In the genomic region with DNA sequence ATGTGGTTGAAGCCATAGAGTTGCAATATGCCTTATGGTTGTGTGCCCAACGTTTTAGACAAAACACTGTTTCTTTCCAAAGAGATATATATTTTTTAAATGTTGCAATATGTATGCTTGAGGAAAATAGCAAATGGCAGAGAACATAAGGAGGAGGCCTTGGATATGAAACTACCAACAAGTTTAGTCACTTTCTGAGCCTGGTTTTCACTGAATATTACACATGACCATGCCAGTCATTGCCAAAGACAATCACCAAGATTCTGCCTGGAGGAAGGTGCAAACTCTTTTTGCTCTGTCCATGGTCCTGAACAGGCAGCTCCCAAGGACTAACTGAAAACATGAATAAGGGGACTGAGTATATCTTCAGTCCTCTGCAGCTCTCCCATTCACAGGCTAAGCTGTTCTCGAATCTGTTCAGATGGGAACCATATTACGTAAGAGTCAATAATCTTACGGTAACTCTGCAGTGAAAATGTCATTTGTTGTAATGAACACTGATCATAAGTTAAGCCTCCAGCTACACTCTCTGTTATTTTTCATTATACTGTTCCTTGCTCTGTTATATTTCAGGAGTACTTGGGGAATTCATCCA, we compare ENCODE assay signal across 9 cellular contexts.
DNase-seq lines count a peak whose midpoint lies in the region; ATAC-seq and TF ChIP-seq lines count a peak whose summit lies in the region.
"Had no signal": no experiment of that assay in that cellular context is flagged by ENCODE, and none has a peak within 500 bp of the region (broad histone marks: within the 10 kb centered on the region; RNA-seq: fewer than 3 reads in every experiment).

No MANE protein-coding gene starts in this region.

- peaks cover 30% of the 10 kb centered on the region in 2 donors for H3K9me3 Mint-ChIP-seq in stimulated activated naive CD8-positive, alpha-beta T cell treated with anti-CD3 and anti-CD28 coated beads, Interleukin-15, amount 100 ng/mL, for 72 hours

- TF ChIP-seq CTCF in foreskin keratinocyte (conservative IDR thresholded peaks at IDR 0.05) (no peak), osteoblast (IDR thresholded peaks at IDR 0.05; ENCODE audit: extremely low read depth, low read depth, low read length) (no peak), esophagus muscularis mucosa (IDR thresholded peaks at IDR 0.05) (no peak)

- no peaks in the 10 kb centered on the region for H3K4me1 ChIP-seq in foreskin keratinocyte
- H3K4me1 ChIP-seq in osteoblast (ENCODE audit: insufficient read depth, low read length) = no peaks in the 10 kb centered on the region
- H3K4me1 ChIP-seq in esophagus muscularis mucosa = no peaks in the 10 kb centered on the region

- intact Hi-C loops in sciatic nerve (cut with DNase I) (no loop called here), esophagus muscularis mucosa (cut with DNase I) (no loop called here)

- H3K9me3 ChIP-seq in osteoblast (ENCODE audit: low read depth, low read length) (no peaks in the 10 kb centered on the region), esophagus muscularis mucosa (peaks cover 0 to 9% (median 7%) of the 10 kb centered on the region in 4 donors)

- no peak overlapping the region for H3K4me3 Mint-ChIP-seq in stimulated activated naive CD8-positive, alpha-beta T cell treated with anti-CD3 and anti-CD28 coated beads, Interleukin-15, amount 100 ng/mL, for 72 hours

- WGBS in esophagus muscularis mucosa = 73% methylated on average over 4 of the region's 4 CpGs

- H3K27ac ChIP-seq in foreskin keratinocyte (no peak overlapping the region), osteoblast (ENCODE audit: low read depth, low read length) (no peak overlapping the region), esophagus muscularis mucosa (replicated peaks in 1 of 4) (no peak overlapping the region)

- peaks cover 3% of the 10 kb centered on the region for H3K79me2 ChIP-seq in osteoblast (ENCODE audit: insufficient read depth, low read length)

- no peak for TF ChIP-seq POLR2A in esophagus muscularis mucosa (IDR thresholded peaks at IDR 0.05; ENCODE audit: low read depth)

- DNase-seq in stimulated activated naive CD8-positive, alpha-beta T cell treated with anti-CD3 and anti-CD28 coated beads, Interleukin-15, Interleukin-2, amounts not matched to agents 100 U/mL and 50 U/mL, for 24 hours = peak; percentile 14
- DNase-seq in stimulated activated naive CD8-positive, alpha-beta T cell treated with anti-CD3 and anti-CD28 coated beads, Interleukin-15, amount 100 ng/mL, for 72 hours = no peak
- DNase-seq in SK-MEL-5 (ENCODE audit: low read depth, low spot score) (peak; percentile 25), foreskin keratinocyte (peak; percentile 11 to 20), sciatic nerve (ENCODE audit: low spot score) (no peak), osteoblast (ENCODE audit: insufficient read length, low spot score, missing footprints) (no peak), esophagus muscularis mucosa (ENCODE audit: extremely low spot score) (no peak)

- in situ Hi-C loops in SK-MEL-5 (cut with HindIII; ENCODE audit: low pct_unique_long_range_greater_than_20kb, low sequenced_read_pairs) = no loop called here

- H3K27ac Mint-ChIP-seq in stimulated activated naive CD8-positive, alpha-beta T cell treated with anti-CD3 and anti-CD28 coated beads, Interleukin-15, amount 100 ng/mL, for 72 hours = no peak overlapping the region

- no peak overlapping the region for H3K4me3 ChIP-seq in osteoblast (ENCODE audit: insufficient read depth, low read length)
- no peak overlapping the region for H3K4me3 ChIP-seq in esophagus muscularis mucosa

- H3K4me1 Mint-ChIP-seq in stimulated activated naive CD8-positive, alpha-beta T cell treated with anti-CD3 and anti-CD28 coated beads, Interleukin-15, amount 100 ng/mL, for 72 hours = no peaks in the 10 kb centered on the region

- no peak overlapping the region for H2AFZ ChIP-seq in osteoblast (ENCODE audit: low read length)

- H3K4me2 ChIP-seq in osteoblast (ENCODE audit: insufficient read depth, low read length) = no peak overlapping the region

- H3K27me3 ChIP-seq in foreskin keratinocyte (no peaks in the 10 kb centered on the region), osteoblast (ENCODE audit: insufficient read depth, low read length) (no peaks in the 10 kb centered on the region), esophagus muscularis mucosa (no peaks in the 10 kb centered on the region)

- peaks cover 42% of the 10 kb centered on the region for H4K20me1 ChIP-seq in osteoblast (ENCODE audit: insufficient read depth, low read length)

- no peak for ATAC-seq in stimulated activated naive CD8-positive, alpha-beta T cell treated with anti-CD3 and anti-CD28 coated beads, Interleukin-15, Interleukin-2, amounts not matched to agents 100 U/mL and 50 U/mL, for 24 hours
- ATAC-seq in stimulated activated naive CD8-positive, alpha-beta T cell treated with anti-CD3 and anti-CD28 coated beads, Interleukin-15, amount 100 ng/mL, for 72 hours = no peak
- ATAC-seq in foreskin keratinocyte (peak; percentile 56), sciatic nerve (no peak), esophagus mucosa (no peak)
- ATAC-seq: left colon had no signal

- TF ChIP-seq EP300 in esophagus muscularis mucosa (IDR thresholded peaks at IDR 0.05) = no peak

- no peaks in the 10 kb centered on the region for H3K27me3 Mint-ChIP-seq in stimulated activated naive CD8-positive, alpha-beta T cell treated with anti-CD3 and anti-CD28 coated beads, Interleukin-15, amount 100 ng/mL, for 72 hours

- H3K36me3 ChIP-seq in osteoblast (ENCODE audit: insufficient read depth, low read length) (no peaks in the 10 kb centered on the region), esophagus muscularis mucosa (no peaks in the 10 kb centered on the region)

Comparison
In these comparisons a context has a peak if more than half of its experiments do, and no peak if none do; other contexts are left out.
1. DNase-seq: peak in stimulated activated naive CD8-positive, alpha-beta T cell treated with anti-CD3 and anti-CD28 coated beads, Interleukin-15, Interleukin-2, amounts not matched to agents 100 U/mL and 50 U/mL, for 24 hours (single experiment), SK-MEL-5 (single experiment) and foreskin keratinocyte (2 of 2); none in stimulated activated naive CD8-positive, alpha-beta T cell treated with anti-CD3 and anti-CD28 coated beads, Interleukin-15, amount 100 ng/mL, for 72 hours (0 of 2), sciatic nerve (single experiment), osteoblast (single experiment) and esophagus muscularis mucosa (single experiment).